In genomic region chr13:99203601-99204579, GRCh38 we compare ENCODE assay signal across 14 cellular contexts. TPM values are rescaled to one million over a fixed set of nuclear protein-coding genes. Genes with fewer than 3 reads are reported as not detected.
DNase-seq lines count a peak whose midpoint lies in the region; ATAC-seq, FAIRE-seq and TF ChIP-seq lines count a peak whose summit lies in the region.
"Had no signal": no experiment of that assay in that cellular context is flagged by ENCODE, and none has a peak within 500 bp of the region (broad histone marks: within the 10 kb centered on the region; RNA-seq: fewer than 3 reads in every experiment).

No MANE protein-coding gene starts in this region.

- no peak for TF ChIP-seq POLR2A in H54 (IDR thresholded peaks at IDR 0.05; ENCODE audit: low read depth, low read length)

- peaks cover 62% of the 10 kb centered on the region for H3K36me3 Mint-ChIP-seq in activated CD8-positive, alpha-beta T cell treated with anti-CD3 and anti-CD28 coated beads for 36 hours (ENCODE audit: low read depth)
- H3K36me3 Mint-ChIP-seq in naive thymus-derived CD8-positive, alpha-beta T cell = peaks cover 7 to 29% (median 9%) of the 10 kb centered on the region in 3 donors

- ATAC-seq in activated CD8-positive, alpha-beta T cell treated with anti-CD3 and anti-CD28 coated beads for 36 hours = peak; percentile 31
- no peak for ATAC-seq in naive thymus-derived CD8-positive, alpha-beta T cell
- no peak for ATAC-seq in GM21390 (IDR thresholded peaks at IDR 0.05; ENCODE audit: unreplicated experiment)

- H3K4me1 ChIP-seq in DOHH2 (ENCODE audit: control insufficient read depth, low read length) = peaks cover 71% of the 10 kb centered on the region

- no peaks in the 10 kb centered on the region for H3K9me2 ChIP-seq in DOHH2 (replicated peaks; ENCODE audit: control insufficient read depth, low read length)

- peaks cover 28% of the 10 kb centered on the region for H3K36me3 ChIP-seq in DOHH2 (ENCODE audit: control insufficient read depth, low read length)

- CTCF ChIA-PET in activated CD8-positive, alpha-beta T cell treated with anti-CD3 and anti-CD28 coated beads for 36 hours (lab: Charles Lee) = interaction anchor here (0.6 to 12.7 kb wide), 10 partner anchors 11 to 184 kb away, joined by 3 to 168 read pairs (median 4); partner anchors contain the start of gene GPR18
- CTCF ChIA-PET in HEK293T (lab: Yijun Ruan, JAX) = no interaction called here

- POLR2A ChIA-PET in activated CD8-positive, alpha-beta T cell treated with anti-CD3 and anti-CD28 coated beads for 36 hours (lab: Charles Lee) = interaction anchor here (0.7 to 10.0 kb wide), 13 partner anchors 13 to 118 kb away, joined by 3 to 91 read pairs (median 4); partner anchors contain the start of gene GPR18
- POLR2A ChIA-PET in naive thymus-derived CD8-positive, alpha-beta T cell (lab: Charles Lee) = interaction anchor here (0.6 to 13.7 kb wide), 8 partner anchors 13 to 205 kb away, joined by 3 to 319 read pairs (median 4); partner anchors contain the start of gene GPR18
- POLR2A ChIA-PET in HEK293T (lab: Yijun Ruan, JAX) = no interaction called here

- no peak for DNase-seq in H54 (ENCODE audit: insufficient read length, low spot score)
- DNase-seq in activated CD8-positive, alpha-beta T cell treated with anti-CD3 and anti-CD28 coated beads for 36 hours = no peak
- DNase-seq in naive thymus-derived CD8-positive, alpha-beta T cell = peak in 1 of 10 donors; percentile 11
- DNase-seq in urothelium cell line (ENCODE audit: low spot score) = no peak
- no peak for DNase-seq in nucleus accumbens (lab: John Stamatoyannopoulos, UW)
- DNase-seq in HEK293T (ENCODE audit: extremely low spot score) = no peak
- DNase-seq: NCI-H1930; OCI-M1; stimulated activated CD4-positive, alpha-beta T cell treated with anti-CD3 and anti-CD28 coated beads, Interleukin-15, amount 100 ng/mL, for 24 hours had no signal

- peak overlapping the region; percentile 60 for H3K27ac ChIP-seq in DOHH2 (ENCODE audit: low read depth, low read length)

- H3K4me3 Mint-ChIP-seq in activated CD8-positive, alpha-beta T cell treated with anti-CD3 and anti-CD28 coated beads for 36 hours = peak overlapping the region; percentile 67
- peak overlapping the region; percentile 82 to 100 (median 90) for H3K4me3 Mint-ChIP-seq in naive thymus-derived CD8-positive, alpha-beta T cell

- H3K4me3 ChIP-seq in DOHH2 (ENCODE audit: low read length) = peak overlapping the region; percentile 71

- H3K27ac Mint-ChIP-seq in activated CD8-positive, alpha-beta T cell treated with anti-CD3 and anti-CD28 coated beads for 36 hours = peak overlapping the region; percentile 90
- H3K27ac Mint-ChIP-seq in naive thymus-derived CD8-positive, alpha-beta T cell = peak overlapping the region; percentile 89 to 98 (median 94)

- no peaks in the 10 kb centered on the region for H3K27me3 ChIP-seq in DOHH2 (ENCODE audit: control insufficient read depth, low read length)

- TF ChIP-seq CTCF in DOHH2 (IDR thresholded peaks at IDR 0.05; ENCODE audit: low read depth, low read length, poor library complexity, severe bottlenecking) = no peak
- TF ChIP-seq CTCF in activated CD8-positive, alpha-beta T cell treated with anti-CD3 and anti-CD28 coated beads for 36 hours (IDR thresholded peaks at IDR 0.05) = no peak

- peak; percentile 62 for FAIRE-seq in H54 (lab: Jason Lieb, UNC)
- FAIRE-seq in urothelium cell line (lab: Jason Lieb, UNC) = no peak
- FAIRE-seq: D721Med had no signal

- no peaks in the 10 kb centered on the region for H3K27me3 Mint-ChIP-seq in activated CD8-positive, alpha-beta T cell treated with anti-CD3 and anti-CD28 coated beads for 36 hours
- peaks cover 0 to 1% (median 0%) of the 10 kb centered on the region in 5 donors for H3K27me3 Mint-ChIP-seq in naive thymus-derived CD8-positive, alpha-beta T cell

- intact Hi-C loops in activated CD8-positive, alpha-beta T cell treated with anti-CD3 and anti-CD28 coated beads for 36 hours (cut with micrococcal nuclease) = loop anchor here (2.0 to 5.0 kb wide), 2 partner anchors 55 to 228 kb away; partner anchors contain the start of gene GPR18

- H3K9me3 Mint-ChIP-seq in activated CD8-positive, alpha-beta T cell treated with anti-CD3 and anti-CD28 coated beads for 36 hours = no peaks in the 10 kb centered on the region
- H3K9me3 Mint-ChIP-seq in naive thymus-derived CD8-positive, alpha-beta T cell = no peaks in the 10 kb centered on the region

- H3K4me2 ChIP-seq in DOHH2 (ENCODE audit: low read length) = peak overlapping the region; percentile 92

- peaks cover 6% of the 10 kb centered on the region; the same call in 1 of the 2 replicates for H3F3A ChIP-seq in DOHH2 (ENCODE audit: control insufficient read depth, insufficient read depth)

- peaks cover 33% of the 10 kb centered on the region for H4K20me1 ChIP-seq in DOHH2 (ENCODE audit: control insufficient read depth, insufficient read depth, low read depth, low read length)

- no peaks in the 10 kb centered on the region for H3K9me3 ChIP-seq in DOHH2 (ENCODE audit: control insufficient read depth, insufficient read depth, low read length)

- H3K4me1 Mint-ChIP-seq in activated CD8-positive, alpha-beta T cell treated with anti-CD3 and anti-CD28 coated beads for 36 hours (ENCODE audit: low read depth) = peaks cover 72% of the 10 kb centered on the region
- H3K4me1 Mint-ChIP-seq in naive thymus-derived CD8-positive, alpha-beta T cell = peaks cover 61 to 88% (median 82%) of the 10 kb centered on the region in 4 donors

- H3K79me2 ChIP-seq in DOHH2 (ENCODE audit: control insufficient read depth, low read length) = peaks cover 93% of the 10 kb centered on the region

TF ChIP-seq in HEK293T, 16 proteins besides CTCF, POLR2A, EP300 and RAD21:
- TF ChIP-seq HDGF (IDR thresholded peaks at IDR 0.05; ENCODE audit: borderline replicate concordance) = no peak
- TF ChIP-seq TARDBP (IDR thresholded peaks at IDR 0.05) = no peak
- TF ChIP-seq FOXK2 (IDR thresholded peaks at IDR 0.05) = no peak
- no peak for TF ChIP-seq ELF4 (IDR thresholded peaks at IDR 0.05)
- no peak for TF ChIP-seq SUZ12 (IDR thresholded peaks at IDR 0.05)
- no peak for TF ChIP-seq NFRKB (IDR thresholded peaks at IDR 0.05)

RNA-seq across cellular contexts. Expression of gene UBAC2, which starts 3.2 kb away (rescaled TPM):
- total RNA-seq in activated CD8-positive, alpha-beta T cell treated with anti-CD3 and anti-CD28 coated beads for 36 hours = 10 to 100 TPM; 63.7 to 68.4 TPM
- total RNA-seq in naive thymus-derived CD8-positive, alpha-beta T cell = 100 to 1,000 TPM; 105 to 108 TPM
- polyA plus RNA-seq in naive thymus-derived CD8-positive, alpha-beta T cell = 100 to 1,000 TPM; 160 to 178 (median 173) TPM

RNA-seq across cellular contexts. Expression of gene GPR18, which starts 54.3 kb away (rescaled TPM):
- 10 to 100 TPM; 11.4 to 11.6 TPM for total RNA-seq in activated CD8-positive, alpha-beta T cell treated with anti-CD3 and anti-CD28 coated beads for 36 hours
- total RNA-seq in naive thymus-derived CD8-positive, alpha-beta T cell = 10 to 100 TPM; 31.1 to 31.3 TPM
- polyA plus RNA-seq in naive thymus-derived CD8-positive, alpha-beta T cell = 10 to 100 TPM; 22.2 to 37.0 (median 26.1) TPM
- total RNA-seq: kidney epithelial cell had no signal
- polyA plus RNA-seq: neural cell had no signal
